In the genomic region with DNA sequence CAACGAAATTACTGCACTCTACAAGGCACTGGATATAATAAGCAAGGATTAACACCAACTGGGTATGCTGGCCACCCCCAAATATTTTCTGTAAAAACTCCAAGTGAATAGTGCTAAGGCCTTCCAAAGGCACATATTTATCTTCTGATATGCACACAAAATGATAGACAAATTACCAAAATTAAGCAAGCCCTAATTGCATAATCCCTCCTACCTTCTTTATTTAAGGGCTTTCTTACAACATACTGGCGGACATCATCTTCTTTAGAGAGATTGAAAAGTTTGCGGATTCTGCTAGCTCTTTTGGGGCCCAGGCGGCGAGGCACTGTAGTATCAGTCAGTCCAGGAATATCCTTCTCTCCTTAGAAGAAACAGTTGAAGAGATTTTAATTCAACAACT, we compare ENCODE assay signal across 9 cellular contexts. TPM values are rescaled to one million over a fixed set of nuclear protein-coding genes. Genes with fewer than 3 reads are reported as not detected.
DNase-seq lines count a peak whose midpoint lies in the region; ATAC-seq, FAIRE-seq and TF ChIP-seq lines count a peak whose summit lies in the region.
"Had no signal": no experiment of that assay in that cellular context is flagged by ENCODE, and none has a peak within 500 bp of the region (broad histone marks: within the 10 kb centered on the region; RNA-seq: fewer than 3 reads in every experiment).

No MANE protein-coding gene starts in this region.

- no peaks in the 10 kb centered on the region for H3K9me3 ChIP-seq in heart right ventricle
- H3K9me3 ChIP-seq in iPS-18c (ENCODE audit: control insufficient read depth, insufficient read depth, low read length) = no peaks in the 10 kb centered on the region

- H3K27ac ChIP-seq in heart right ventricle (peak overlapping the region in 3 of 10 donors; percentile 1 to 96 (median 9)), urinary bladder (ENCODE audit: low read depth) (peak overlapping the region; percentile 59)

- H3K4me1 ChIP-seq in heart right ventricle (peaks cover 0 to 40% (median 27%) of the 10 kb centered on the region in 9 donors), urinary bladder (ENCODE audit: insufficient read depth) (no peaks in the 10 kb centered on the region)

- ATAC-seq in heart right ventricle (no peak), Right ventricle myocardium superior (ENCODE audit: poor library complexity) (no peak), GM21529 (IDR thresholded peaks at IDR 0.05; ENCODE audit: unreplicated experiment) (no peak)

- no peak for FAIRE-seq in HTR-8/SVneo (lab: Jason Lieb, UNC)

- DNase-seq in heart right ventricle (no peak), Right ventricle myocardium superior (no peak), activated gamma-delta T cell (lab: John Stamatoyannopoulos, UW) (no peak), HTR-8/SVneo (ENCODE audit: insufficient read length, low spot score) (no peak)
- DNase-seq in activated T-helper 1 cell treated with anti-CD3 and anti-CD28 coated beads, Interleukin-12 subunit alpha, Interleukin-12 subunit beta, Interleukin-2, Interleukin-4 antibody, amounts not matched to agents 30 ng/mL and 10 ng/mL and 1 ng/mL, durations not matched to agents 14 hours and 24 hours and 36 hours (ENCODE audit: low spot score) = no peak
- DNase-seq: cerebellar nuclear complex had no signal

- no peaks in the 10 kb centered on the region for H3K27me3 ChIP-seq in heart right ventricle

- H3K9me3 Mint-ChIP-seq in activated T-helper 1 cell treated with anti-CD3 and anti-CD28 coated beads, Interleukin-12 subunit alpha, Interleukin-12 subunit beta, Interleukin-2, Interleukin-4 antibody, amounts not matched to agents 30 ng/mL and 10 ng/mL and 1 ng/mL, durations not matched to agents 14 hours and 24 hours and 36 hours = no peaks in the 10 kb centered on the region

- TF ChIP-seq CTCF in heart right ventricle (IDR thresholded peaks at IDR 0.05) = no peak

- peaks cover 67% of the 10 kb centered on the region for H3K4me1 Mint-ChIP-seq in activated T-helper 1 cell treated with anti-CD3 and anti-CD28 coated beads, Interleukin-12 subunit alpha, Interleukin-12 subunit beta, Interleukin-2, Interleukin-4 antibody, amounts not matched to agents 30 ng/mL and 10 ng/mL and 1 ng/mL, durations not matched to agents 14 hours and 24 hours and 36 hours (ENCODE audit: low read depth)

- H3K36me3 ChIP-seq in heart right ventricle (peaks cover 0 to 65% (median 41%) of the 10 kb centered on the region in 9 donors), urinary bladder (ENCODE audit: insufficient read depth) (peaks cover 5% of the 10 kb centered on the region)

- 71 to 77% methylated on average over 5 of the region's 5 CpGs for WGBS in heart right ventricle, 2 donors
- 65% methylated on average over 5 of the region's 5 CpGs for whole genome bisulfite sequencing in urinary bladder

- peak overlapping the region; percentile 76 for H3K27ac Mint-ChIP-seq in activated T-helper 1 cell treated with anti-CD3 and anti-CD28 coated beads, Interleukin-12 subunit alpha, Interleukin-12 subunit beta, Interleukin-2, Interleukin-4 antibody, amounts not matched to agents 30 ng/mL and 10 ng/mL and 1 ng/mL, durations not matched to agents 14 hours and 24 hours and 36 hours

- H3K27me3 Mint-ChIP-seq in activated T-helper 1 cell treated with anti-CD3 and anti-CD28 coated beads, Interleukin-12 subunit alpha, Interleukin-12 subunit beta, Interleukin-2, Interleukin-4 antibody, amounts not matched to agents 30 ng/mL and 10 ng/mL and 1 ng/mL, durations not matched to agents 14 hours and 24 hours and 36 hours (ENCODE audit: insufficient read depth) = no peaks in the 10 kb centered on the region

- peak overlapping the region; percentile 98 for H3K4me3 Mint-ChIP-seq in activated T-helper 1 cell treated with anti-CD3 and anti-CD28 coated beads, Interleukin-12 subunit alpha, Interleukin-12 subunit beta, Interleukin-2, Interleukin-4 antibody, amounts not matched to agents 30 ng/mL and 10 ng/mL and 1 ng/mL, durations not matched to agents 14 hours and 24 hours and 36 hours

- H3K36me3 Mint-ChIP-seq in activated T-helper 1 cell treated with anti-CD3 and anti-CD28 coated beads, Interleukin-12 subunit alpha, Interleukin-12 subunit beta, Interleukin-2, Interleukin-4 antibody, amounts not matched to agents 30 ng/mL and 10 ng/mL and 1 ng/mL, durations not matched to agents 14 hours and 24 hours and 36 hours (ENCODE audit: low read depth) = peaks cover 68% of the 10 kb centered on the region

- H3K4me3 ChIP-seq in heart right ventricle (peak overlapping the region in 6 of 10 donors; percentile 7 to 86 (median 71)), iPS-18c (ENCODE audit: insufficient read depth, low read depth, low read length) (peak overlapping the region; percentile 98; the same call in 1 of the 2 replicates), urinary bladder (ENCODE audit: low read depth, low read length) (no peak overlapping the region)

- intact Hi-C loops in heart right ventricle (cut with DNase I) = loop anchor here in 4 of 10 donors (10.0 kb wide), 4 partner anchors 67 to 293 kb away; no protein-coding TSS in a partner anchor
- intact Hi-C loops in Right ventricle myocardium superior (cut with DNase I) = loop anchor here (5.0 kb wide), 1 partner anchor 79 kb away; no protein-coding TSS in a partner anchor
- intact Hi-C loops in activated T-helper 1 cell treated with anti-CD3 and anti-CD28 coated beads, Interleukin-12 subunit alpha, Interleukin-12 subunit beta, Interleukin-2, Interleukin-4 antibody, amounts not matched to agents 30 ng/mL and 10 ng/mL and 1 ng/mL, durations not matched to agents 14 hours and 24 hours and 36 hours (cut with micrococcal nuclease) = no loop called here

RNA-seq across cellular contexts. Expression of a gene that starts 1.9 kb away (rescaled TPM):
- total RNA-seq in heart right ventricle = 1,000 to 10,000 TPM in 2 of 10 donors, 100 to 1,000 TPM in 8; 741 to 1,132 (median 846) TPM
- polyA plus RNA-seq in heart right ventricle = 1,000 to 10,000 TPM; 1,705 to 2,340 TPM
- 866 TPM for total RNA-seq in Right ventricle myocardium superior
- 2,052 and 2,078 TPM in 2 replicates for total RNA-seq in activated T-helper 1 cell treated with anti-CD3 and anti-CD28 coated beads, Interleukin-12 subunit alpha, Interleukin-12 subunit beta, Interleukin-2, Interleukin-4 antibody, amounts not matched to agents 30 ng/mL and 10 ng/mL and 1 ng/mL, durations not matched to agents 14 hours and 24 hours and 36 hours
- total RNA-seq in urinary bladder = 2,118 TPM
- 2,277 TPM for polyA plus RNA-seq in urinary bladder

RNA-seq across cellular contexts. Expression of a gene that starts 30.7 kb away (rescaled TPM):
- total RNA-seq in heart right ventricle (1 to 10 TPM; 1.7 to 8.7 (median 4.0) TPM), Right ventricle myocardium superior (3.4 TPM), urinary bladder (57.7 TPM)
- polyA plus RNA-seq in heart right ventricle (under 1 TPM; 0.52 to 0.88 TPM), urinary bladder (5.1 TPM)
- 1.3 and 1.4 TPM in 2 replicates for total RNA-seq in activated T-helper 1 cell treated with anti-CD3 and anti-CD28 coated beads, Interleukin-12 subunit alpha, Interleukin-12 subunit beta, Interleukin-2, Interleukin-4 antibody, amounts not matched to agents 30 ng/mL and 10 ng/mL and 1 ng/mL, durations not matched to agents 14 hours and 24 hours and 36 hours
